Comparison of ENCODE assay signal across 1 cellular context in the genomic region with DNA sequence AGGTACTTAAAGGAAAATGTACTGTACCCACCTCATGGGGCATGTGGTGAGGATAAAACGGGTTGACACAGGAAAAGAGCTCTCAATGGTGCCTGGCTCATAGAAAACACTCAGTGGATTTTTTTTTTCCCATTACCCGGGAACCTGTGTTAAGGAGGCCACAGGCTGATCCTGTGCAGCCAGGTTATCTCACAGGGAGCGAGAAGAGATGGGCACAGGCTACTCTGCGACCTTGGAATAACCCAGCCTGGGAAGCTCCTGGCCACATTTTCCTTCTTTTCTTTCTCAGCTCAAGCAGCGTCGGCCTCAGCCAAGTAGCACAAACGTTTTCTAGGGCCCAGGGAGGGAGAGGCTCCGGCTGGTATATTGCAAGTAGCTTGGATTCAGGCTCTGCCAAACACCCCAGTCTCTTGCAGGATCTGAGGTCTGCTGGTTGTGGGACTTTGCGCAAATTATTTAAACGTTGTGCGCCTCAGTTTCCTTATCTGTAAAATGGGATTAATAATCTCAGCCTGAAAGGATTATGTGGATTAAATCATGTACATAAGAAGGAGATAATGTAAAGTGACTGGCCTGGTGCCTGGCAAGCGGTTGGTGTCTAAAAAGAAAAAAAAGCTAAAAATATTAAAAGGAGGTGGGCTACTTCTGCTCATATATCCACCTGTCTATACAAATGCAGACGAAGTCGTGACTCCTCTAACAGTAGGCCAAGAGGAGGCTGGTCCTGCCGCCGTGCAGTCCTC.
TF ChIP-seq lines count a peak whose summit lies in the region.

No MANE protein-coding gene starts in this region.

TF ChIP-seq in GM23338, 12 proteins besides CTCF, POLR2A, EP300 and RAD21 (continued from another document):
- TF ChIP-seq ZNF462 (CRISPR knock-in tag; IDR thresholded peaks at IDR 0.05) (no peak), POLR2AphosphoS5 (IDR thresholded peaks at IDR 0.05; ENCODE audit: low read depth) (no peak), REST (IDR thresholded peaks at IDR 0.05; ENCODE audit: unreplicated experiment) (no peak)
